ENCODE assay signal across 23 cellular contexts in the genomic region with DNA sequence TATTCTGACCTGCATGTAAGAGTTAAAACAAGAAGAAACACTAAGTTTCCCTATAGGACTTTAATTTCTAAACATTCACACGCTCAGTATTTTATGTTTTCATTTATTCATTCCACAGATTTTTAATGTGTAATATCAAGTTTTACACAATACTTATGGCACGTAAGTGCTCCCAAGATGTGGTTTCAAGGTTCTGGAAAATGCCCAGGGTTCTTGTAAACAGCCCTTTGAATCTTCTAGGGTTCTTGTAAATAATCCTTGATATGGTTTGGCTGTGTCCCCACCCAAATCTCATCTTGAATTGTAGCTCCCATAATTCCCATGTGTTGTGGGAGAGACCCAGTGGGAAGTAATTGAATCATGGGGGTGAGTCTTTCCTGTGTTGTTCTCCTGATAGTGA.
DNase-seq lines count a peak whose midpoint lies in the region; FAIRE-seq and TF ChIP-seq lines count a peak whose summit lies in the region.
"Had no signal": no experiment of that assay in that cellular context is flagged by ENCODE, and none has a peak within 500 bp of the region (broad histone marks: within the 10 kb centered on the region; RNA-seq: fewer than 3 reads in every experiment).

No MANE protein-coding gene starts in this region.

- peaks cover 8% of the 10 kb centered on the region for H3K4me1 Mint-ChIP-seq in astrocyte (ENCODE audit: low read depth, unreplicated experiment)
- H3K4me1 Mint-ChIP-seq in chondrocyte (ENCODE audit: low read depth): peaks cover 25% of the 10 kb centered on the region
- H3K4me1 Mint-ChIP-seq in activated naive CD4-positive, alpha-beta T cell treated with anti-CD3 and anti-CD28 coated beads for 36 hours (ENCODE audit: low read depth): no peaks in the 10 kb centered on the region

- H3K4me3 Mint-ChIP-seq in astrocyte (ENCODE audit: unreplicated experiment) (no peak overlapping the region), chondrocyte (ENCODE audit: unreplicated experiment) (no peak overlapping the region)
- H3K4me3 Mint-ChIP-seq in activated naive CD4-positive, alpha-beta T cell treated with anti-CD3 and anti-CD28 coated beads for 36 hours: no peak overlapping the region
- H3K4me3 Mint-ChIP-seq: CD14-positive monocyte; CD4-positive, alpha-beta T cell; CD8-positive, alpha-beta T cell had no signal

- no peak overlapping the region for H2AK5ac ChIP-seq in mesendoderm (ENCODE audit: low read length)

- H2AFZ ChIP-seq in astrocyte (ENCODE audit: low read depth, low read length) (no peak overlapping the region), fibroblast of lung (ENCODE audit: low read length) (no peak overlapping the region)

- H3K36me3 Mint-ChIP-seq in astrocyte (ENCODE audit: low read depth, unreplicated experiment) (no peaks in the 10 kb centered on the region), chondrocyte (ENCODE audit: low read depth) (no peaks in the 10 kb centered on the region)
- no peaks in the 10 kb centered on the region for H3K36me3 Mint-ChIP-seq in activated naive CD4-positive, alpha-beta T cell treated with anti-CD3 and anti-CD28 coated beads for 36 hours (ENCODE audit: low read depth)
- H3K36me3 Mint-ChIP-seq: CD14-positive monocyte; CD8-positive, alpha-beta T cell had no signal

- H3K79me2 ChIP-seq in astrocyte (ENCODE audit: insufficient read depth, low read length) (no peaks in the 10 kb centered on the region), fibroblast of lung (ENCODE audit: control insufficient read depth, insufficient read depth, low read length) (no peaks in the 10 kb centered on the region), mesendoderm (ENCODE audit: control insufficient read depth, insufficient read depth, low read length) (no peaks in the 10 kb centered on the region)

- 100% methylated on average over 1 of the region's 2 CpGs for WGBS in mesendoderm (ENCODE audit: extremely low coverage, insufficient coverage, low lambda C conversion rate)

- H3K27me3 ChIP-seq in astrocyte (ENCODE audit: insufficient read depth, low read length) (no peaks in the 10 kb centered on the region), fibroblast of lung (ENCODE audit: control insufficient read depth, insufficient read depth, low read length) (no peaks in the 10 kb centered on the region), mesendoderm (ENCODE audit: insufficient read depth, low read length, poor library complexity) (no peaks in the 10 kb centered on the region)
- H3K27me3 ChIP-seq: BE2C, BLaER1 had no signal

- no peak overlapping the region for H4K5ac ChIP-seq in mesendoderm (ENCODE audit: low read length)

- H3K27ac Mint-ChIP-seq in astrocyte (ENCODE audit: unreplicated experiment) (no peak overlapping the region), chondrocyte (ENCODE audit: unreplicated experiment) (peak overlapping the region; percentile 82)
- H3K27ac Mint-ChIP-seq in activated naive CD4-positive, alpha-beta T cell treated with anti-CD3 and anti-CD28 coated beads for 36 hours: no peak overlapping the region
- H3K27ac Mint-ChIP-seq: CD4-positive, alpha-beta T cell; CD8-positive, alpha-beta T cell had no signal

- no peak overlapping the region for H2BK120ac ChIP-seq in mesendoderm (ENCODE audit: low read depth, low read length)

- no peak for FAIRE-seq in astrocyte (lab: Jason Lieb, UNC)
- FAIRE-seq: A549, G401.6, GM12891, GM19239 had no signal

- H3K27ac ChIP-seq in astrocyte (ENCODE audit: low read depth, low read length): no peak overlapping the region
- H3K27ac ChIP-seq in fibroblast of lung (ENCODE audit: insufficient read depth, low read length): no peak overlapping the region
- no peak overlapping the region for H3K27ac ChIP-seq in mesendoderm (ENCODE audit: low read depth, low read length)
- H3K27ac ChIP-seq: 22Rv1, A549, BLaER1 had no signal

- H3K27me3 Mint-ChIP-seq in astrocyte (ENCODE audit: low read depth, unreplicated experiment): no peaks in the 10 kb centered on the region
- H3K27me3 Mint-ChIP-seq in chondrocyte (ENCODE audit: low read depth): no peaks in the 10 kb centered on the region
- H3K27me3 Mint-ChIP-seq in activated naive CD4-positive, alpha-beta T cell treated with anti-CD3 and anti-CD28 coated beads for 36 hours (ENCODE audit: low read depth): no peaks in the 10 kb centered on the region
- H3K27me3 Mint-ChIP-seq: CD4-positive, alpha-beta T cell had no signal

- no peaks in the 10 kb centered on the region for H4K20me1 ChIP-seq in astrocyte (ENCODE audit: insufficient read depth, low read length)
- no peaks in the 10 kb centered on the region for H4K20me1 ChIP-seq in fibroblast of lung (ENCODE audit: control insufficient read depth, extremely low read depth, insufficient read depth, low read length)
- H4K20me1 ChIP-seq: BLaER1 had no signal

- DNase-seq in AG10803 (ENCODE audit: low read depth) (peak; percentile 25), astrocyte (ENCODE audit: low read depth) (peak; percentile 50), chondrocyte (ENCODE audit: low spot score) (no peak), fibroblast of lung (ENCODE audit: low read depth in 2 of 2) (peak; percentile 43 to 54), mesendoderm (no peak), OCI-M1 (lab: John Stamatoyannopoulos, UW) (no peak), CD1c-positive myeloid dendritic cell (ENCODE audit: extremely low spot score) (no peak)
- no peak for DNase-seq in activated naive CD4-positive, alpha-beta T cell treated with anti-CD3 and anti-CD28 coated beads for 36 hours
- DNase-seq: BE2C; C1 segment of cervical spinal cord; Caco-2; Calu3; CD4-positive, alpha-beta T cell; CD8-positive, alpha-beta T cell; DMS79 treated with DMSO at 0.1 percent for 48 hours; GF-D8 had no signal

- peaks cover 4% of the 10 kb centered on the region for H3K4me1 ChIP-seq in astrocyte (ENCODE audit: insufficient read depth, low read length)
- peaks cover 4% of the 10 kb centered on the region for H3K4me1 ChIP-seq in fibroblast of lung (ENCODE audit: control insufficient read depth, extremely low read depth, insufficient read depth, low read length)
- H3K4me1 ChIP-seq in mesendoderm (ENCODE audit: control insufficient read depth, low read depth, low read length): no peaks in the 10 kb centered on the region
- H3K4me1 ChIP-seq: A549, BE2C, BLaER1, Caco-2 had no signal

- no peak for TF ChIP-seq CTCF in AG10803 (conservative IDR thresholded peaks at IDR 0.05; ENCODE audit: low read length)
- TF ChIP-seq CTCF in astrocyte (IDR thresholded peaks at IDR 0.05; ENCODE audit: insufficient read depth, low read depth, low read length): no peak
- no peak for TF ChIP-seq CTCF in chondrocyte (IDR thresholded peaks at IDR 0.05)
- no peak for TF ChIP-seq CTCF in fibroblast of lung (conservative IDR thresholded peaks at IDR 0.05 in 1 of 2, IDR thresholded peaks at IDR 0.05 in 1 of 2; ENCODE audit: low read depth in 1 of 2, low read length in 2 of 2)

- H3K18ac ChIP-seq in mesendoderm (ENCODE audit: low read length): no peak overlapping the region

- H3K79me1 ChIP-seq in mesendoderm (ENCODE audit: low read length): no peaks in the 10 kb centered on the region

- H3K9me3 ChIP-seq in astrocyte (ENCODE audit: insufficient read depth, low read depth, low read length) (no peaks in the 10 kb centered on the region), fibroblast of lung (ENCODE audit: control insufficient read depth, insufficient read depth, low read depth, low read length) (no peaks in the 10 kb centered on the region)
- H3K9me3 ChIP-seq: A549, BE2C, Caco-2 had no signal

- intact Hi-C loops in activated naive CD4-positive, alpha-beta T cell treated with anti-CD3 and anti-CD28 coated beads for 36 hours (cut with micrococcal nuclease): no loop called here

- no peak overlapping the region for H4K8ac ChIP-seq in mesendoderm (ENCODE audit: low read depth, low read length)

- no peak overlapping the region for H2BK5ac ChIP-seq in mesendoderm (ENCODE audit: low read length)

- H2BK15ac ChIP-seq in mesendoderm (replicated peaks; ENCODE audit: low read depth): no peak overlapping the region

- no peak overlapping the region for H3K9ac ChIP-seq in astrocyte (ENCODE audit: low read length)
- H3K9ac ChIP-seq in fibroblast of lung (ENCODE audit: insufficient read depth, low read length): no peak overlapping the region
- no peak overlapping the region for H3K9ac ChIP-seq in mesendoderm (ENCODE audit: low read length)
- H3K9ac ChIP-seq: BLaER1 had no signal

- H3K36me3 ChIP-seq in astrocyte (ENCODE audit: insufficient read depth, low read length) (no peaks in the 10 kb centered on the region), fibroblast of lung (ENCODE audit: control insufficient read depth, insufficient read depth, low read length) (no peaks in the 10 kb centered on the region), mesendoderm (ENCODE audit: control insufficient read depth, insufficient read depth, low read length) (no peaks in the 10 kb centered on the region)
- H3K36me3 ChIP-seq: BE2C, BLaER1 had no signal

- no peak overlapping the region for H3K4ac ChIP-seq in mesendoderm (ENCODE audit: low read depth, low read length)

- H3K9me3 Mint-ChIP-seq in astrocyte (ENCODE audit: unreplicated experiment): no peaks in the 10 kb centered on the region
- peaks cover 5% of the 10 kb centered on the region for H3K9me3 Mint-ChIP-seq in chondrocyte (ENCODE audit: low read depth)
- no peaks in the 10 kb centered on the region for H3K9me3 Mint-ChIP-seq in activated naive CD4-positive, alpha-beta T cell treated with anti-CD3 and anti-CD28 coated beads for 36 hours
- H3K9me3 Mint-ChIP-seq: CD4-positive, alpha-beta T cell had no signal

- no peak overlapping the region for H3K4me2 ChIP-seq in astrocyte (ENCODE audit: low read length)
- H3K4me2 ChIP-seq in fibroblast of lung (ENCODE audit: extremely low read depth, insufficient read depth, low read length): no peak overlapping the region
- no peak overlapping the region for H3K4me2 ChIP-seq in mesendoderm (ENCODE audit: low read length)
- H3K4me2 ChIP-seq: A549, BLaER1 had no signal

- H3K4me3 ChIP-seq in AG10803 (ENCODE audit: low read length) (no peak overlapping the region), astrocyte (ENCODE audit: insufficient read depth, low read depth, low read length) (no peak overlapping the region), fibroblast of lung (replicated peaks in 1 of 4; ENCODE audit: control extremely low read depth in 1 of 4, insufficient read depth in 1 of 4, low read depth in 3 of 4, low read length in 4 of 4) (no peak overlapping the region), mesendoderm (ENCODE audit: low read length) (no peak overlapping the region)
- H3K4me3 ChIP-seq: A549, BLaER1 had no signal

- CTCF ChIA-PET in activated naive CD4-positive, alpha-beta T cell treated with anti-CD3 and anti-CD28 coated beads for 36 hours (lab: Charles Lee): no interaction called here

- H3K56ac ChIP-seq in mesendoderm (ENCODE audit: low read length): no peak overlapping the region

- no peak overlapping the region for H3K23ac ChIP-seq in mesendoderm (ENCODE audit: low read length)

Comparison
In these comparisons a context has a peak if more than half of its experiments do, and no peak if none do; other contexts are left out.
1. DNase-seq: peak in AG10803 (single experiment), astrocyte (single experiment) and fibroblast of lung (2 of 2); none in chondrocyte (single experiment), mesendoderm (single experiment), OCI-M1 (single experiment), CD1c-positive myeloid dendritic cell (single experiment) and activated naive CD4-positive, alpha-beta T cell treated with anti-CD3 and anti-CD28 coated beads for 36 hours (single experiment).